In the genomic region with DNA sequence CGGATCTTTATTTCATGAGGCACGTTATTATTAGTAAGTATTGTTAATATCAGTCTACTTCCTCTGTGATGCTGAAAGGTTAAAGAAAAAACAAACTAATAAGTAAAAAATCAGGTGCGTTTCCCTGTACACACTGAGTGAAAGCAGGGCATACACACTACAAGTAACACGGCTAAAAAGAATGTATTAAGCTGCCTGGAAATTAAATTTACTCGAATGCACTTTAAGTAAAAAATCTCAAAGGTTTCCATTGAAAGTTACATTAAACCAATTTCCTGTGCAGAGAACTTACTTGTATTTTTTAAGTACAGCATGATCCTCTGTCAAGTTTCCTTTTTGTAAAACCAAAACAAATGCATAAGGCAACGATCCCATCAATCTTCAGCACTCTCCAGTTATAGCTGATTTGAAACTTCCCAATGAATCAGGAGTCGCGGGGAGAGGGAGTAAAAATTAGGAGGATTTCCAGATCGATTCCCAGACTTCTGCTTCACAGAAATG, we compare ENCODE assay signal across 1 cellular context.
TF ChIP-seq lines count a peak whose summit lies in the region.

No MANE protein-coding gene starts in this region.

TF ChIP-seq in HepG2, 621 proteins besides CTCF, POLR2A, EP300 and RAD21:
- TF ChIP-seq, protein P1, sequence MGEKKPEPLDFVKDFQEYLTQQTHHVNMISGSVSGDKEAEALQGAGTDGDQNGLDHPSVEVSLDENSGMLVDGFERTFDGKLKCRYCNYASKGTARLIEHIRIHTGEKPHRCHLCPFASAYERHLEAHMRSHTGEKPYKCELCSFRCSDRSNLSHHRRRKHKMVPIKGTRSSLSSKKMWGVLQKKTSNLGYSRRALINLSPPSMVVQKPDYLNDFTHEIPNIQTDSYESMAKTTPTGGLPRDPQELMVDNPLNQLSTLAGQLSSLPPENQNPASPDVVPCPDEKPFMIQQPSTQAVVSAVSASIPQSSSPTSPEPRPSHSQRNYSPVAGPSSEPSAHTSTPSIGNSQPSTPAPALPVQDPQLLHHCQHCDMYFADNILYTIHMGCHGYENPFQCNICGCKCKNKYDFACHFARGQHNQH (CRISPR knock-in tag; IDR thresholded peaks at IDR 0.05), result no peak
- TF ChIP-seq CBX2 (IDR thresholded peaks at IDR 0.05; ENCODE audit: low read depth, low read length) (peak; percentile 91), CBX2 (CRISPR knock-in tag; IDR thresholded peaks at IDR 0.05; ENCODE audit: low read depth) (no peak), ZNF691 (CRISPR knock-in tag; IDR thresholded peaks at IDR 0.05; ENCODE audit: borderline replicate concordance, low read depth) (no peak)
- TF ChIP-seq, protein P2, sequence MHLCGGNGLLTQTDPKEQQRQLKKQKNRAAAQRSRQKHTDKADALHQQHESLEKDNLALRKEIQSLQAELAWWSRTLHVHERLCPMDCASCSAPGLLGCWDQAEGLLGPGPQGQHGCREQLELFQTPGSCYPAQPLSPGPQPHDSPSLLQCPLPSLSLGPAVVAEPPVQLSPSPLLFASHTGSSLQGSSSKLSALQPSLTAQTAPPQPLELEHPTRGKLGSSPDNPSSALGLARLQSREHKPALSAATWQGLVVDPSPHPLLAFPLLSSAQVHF (CRISPR knock-in tag; IDR thresholded peaks at IDR 0.05), result no peak
